In genomic region chr10:11192304-11193018, GRCh38 we compare ENCODE assay signal across 15 cellular contexts.
A peak's percentile ranks its signal among the peaks of the same experiment; 100 is the strongest.
DNase-seq lines count a peak whose midpoint lies in the region; ATAC-seq and TF ChIP-seq lines count a peak whose summit lies in the region.
"Had no signal": no experiment of that assay in that cellular context is flagged by ENCODE, and none has a peak within 500 bp of the region (broad histone marks: within the 10 kb centered on the region; RNA-seq: fewer than 3 reads in every experiment).

No MANE protein-coding gene starts in this region.

- H3K36me3 Mint-ChIP-seq in activated CD4-positive, alpha-beta T cell treated with anti-CD3 and anti-CD28 coated beads, Interleukin-2, amount 10 ng/mL, durations not matched to agents 24 days and 14 days (ENCODE audit: low read depth): peaks cover 78% of the 10 kb centered on the region
- H3K36me3 Mint-ChIP-seq in activated naive CD8-positive, alpha-beta T cell treated with anti-CD3 and anti-CD28 coated beads, Interleukin-2, amount 10 ng/mL, durations not matched to agents 7 days and 5 days: peaks cover 70% of the 10 kb centered on the region
- peaks cover 24 to 63% (median 46%) of the 10 kb centered on the region in 3 donors for H3K36me3 Mint-ChIP-seq in immature natural killer cell
- H3K36me3 Mint-ChIP-seq in stimulated activated memory B cell treated with anti-CD40 and anti-IgM and Interleukin-4, amounts not matched to agents 10 μg/mL and 1 μg/mL and 100 μg/mL, for 72 hours: peaks cover 69% of the 10 kb centered on the region
- H3K36me3 Mint-ChIP-seq: type B pancreatic cell had no signal

- peaks cover 4 to 18% (median 8%) of the 10 kb centered on the region in 4 donors for H3K36me3 ChIP-seq in stomach
- H3K36me3 ChIP-seq: right lobe of liver had no signal

- intact Hi-C loops in activated CD4-positive, alpha-beta T cell treated with anti-CD3 and anti-CD28 coated beads, Interleukin-2, amount 10 ng/mL, durations not matched to agents 24 days and 14 days (cut with micrococcal nuclease): no loop called here
- intact Hi-C loops in stomach (cut with DNase I; ENCODE audit: low total_unique reads): no loop called here

- ATAC-seq in activated naive CD8-positive, alpha-beta T cell treated with anti-CD3 and anti-CD28 coated beads, Interleukin-2, amount 10 ng/mL, durations not matched to agents 7 days and 5 days (ENCODE audit: low read depth): no peak
- ATAC-seq in stimulated activated memory B cell treated with anti-CD40 and anti-IgM and Interleukin-4, amounts not matched to agents 10 μg/mL and 1 μg/mL and 100 μg/mL, for 72 hours: no peak
- ATAC-seq in HG02623 (IDR thresholded peaks at IDR 0.05; ENCODE audit: unreplicated experiment): no peak

- POLR2A ChIA-PET in activated naive CD8-positive, alpha-beta T cell treated with anti-CD3 and anti-CD28 coated beads, Interleukin-2, amount 10 ng/mL, durations not matched to agents 7 days and 5 days (lab: Charles Lee): interaction anchor here (0.7 to 1.7 kb wide), 2 partner anchors 11 to 14 kb away, joined by 3 to 6 read pairs; no protein-coding TSS in a partner anchor

- no peaks in the 10 kb centered on the region for H3K9me3 ChIP-seq in stomach
- H3K9me3 ChIP-seq: right lobe of liver had no signal

- no peak for DNase-seq in activated CD4-positive, alpha-beta T cell treated with anti-CD3 and anti-CD28 coated beads, Interleukin-2, amount 10 ng/mL, durations not matched to agents 24 days and 14 days
- DNase-seq in activated CD4-positive, alpha-beta T cell treated with anti-CD3 and anti-CD28 coated beads, Interleukin-2, amount 50 U/mL, for 48 hours: no peak
- DNase-seq in activated naive CD8-positive, alpha-beta T cell treated with anti-CD3 and anti-CD28 coated beads, Interleukin-2, amount 10 ng/mL, durations not matched to agents 7 days and 5 days: no peak
- DNase-seq in immature natural killer cell (no peak), stomach (no peak), HUDEP-2 (lab: John Stamatoyannopoulos, UW; ENCODE audit: unreplicated experiment in 76 of 76) (no peak)
- DNase-seq: 8988T; activated CD8-positive, alpha-beta memory T cell treated with anti-CD3 and anti-CD28 coated beads, Interleukin-2, amount 50 U/mL, for 4 hours; NCI-H1092; NCI-H446; PC-9; right lobe of liver had no signal

- peaks cover 4 to 78% (median 28%) of the 10 kb centered on the region in 4 donors for H3K4me1 ChIP-seq in stomach
- H3K4me1 ChIP-seq: right lobe of liver had no signal

- no peaks in the 10 kb centered on the region for H3K9me3 Mint-ChIP-seq in activated CD4-positive, alpha-beta T cell treated with anti-CD3 and anti-CD28 coated beads, Interleukin-2, amount 10 ng/mL, durations not matched to agents 24 days and 14 days
- no peaks in the 10 kb centered on the region for H3K9me3 Mint-ChIP-seq in activated naive CD8-positive, alpha-beta T cell treated with anti-CD3 and anti-CD28 coated beads, Interleukin-2, amount 10 ng/mL, durations not matched to agents 7 days and 5 days
- H3K9me3 Mint-ChIP-seq in immature natural killer cell: no peaks in the 10 kb centered on the region
- no peaks in the 10 kb centered on the region for H3K9me3 Mint-ChIP-seq in stimulated activated memory B cell treated with anti-CD40 and anti-IgM and Interleukin-4, amounts not matched to agents 10 μg/mL and 1 μg/mL and 100 μg/mL, for 72 hours
- H3K9me3 Mint-ChIP-seq: type B pancreatic cell had no signal

- peak overlapping the region; percentile 87 for H3K27ac Mint-ChIP-seq in activated CD4-positive, alpha-beta T cell treated with anti-CD3 and anti-CD28 coated beads, Interleukin-2, amount 10 ng/mL, durations not matched to agents 24 days and 14 days
- H3K27ac Mint-ChIP-seq in activated naive CD8-positive, alpha-beta T cell treated with anti-CD3 and anti-CD28 coated beads, Interleukin-2, amount 10 ng/mL, durations not matched to agents 7 days and 5 days: peak overlapping the region; percentile 62
- H3K27ac Mint-ChIP-seq in immature natural killer cell: peak overlapping the region in 4 of 6 donors; percentile 87 to 92 (median 89)
- peak overlapping the region; percentile 97 for H3K27ac Mint-ChIP-seq in stimulated activated memory B cell treated with anti-CD40 and anti-IgM and Interleukin-4, amounts not matched to agents 10 μg/mL and 1 μg/mL and 100 μg/mL, for 72 hours
- H3K27ac Mint-ChIP-seq: type B pancreatic cell had no signal

- H3K4me3 Mint-ChIP-seq in activated CD4-positive, alpha-beta T cell treated with anti-CD3 and anti-CD28 coated beads, Interleukin-2, amount 10 ng/mL, durations not matched to agents 24 days and 14 days: no peak overlapping the region
- peak overlapping the region; percentile 6 for H3K4me3 Mint-ChIP-seq in activated naive CD8-positive, alpha-beta T cell treated with anti-CD3 and anti-CD28 coated beads, Interleukin-2, amount 10 ng/mL, durations not matched to agents 7 days and 5 days
- peak overlapping the region; percentile 36 to 82 (median 72) for H3K4me3 Mint-ChIP-seq in immature natural killer cell
- no peak overlapping the region for H3K4me3 Mint-ChIP-seq in stimulated activated memory B cell treated with anti-CD40 and anti-IgM and Interleukin-4, amounts not matched to agents 10 μg/mL and 1 μg/mL and 100 μg/mL, for 72 hours
- H3K4me3 Mint-ChIP-seq: type B pancreatic cell had no signal

- no peak for TF ChIP-seq POLR2A in stomach (IDR thresholded peaks at IDR 0.05)

- H3K27me3 Mint-ChIP-seq in activated CD4-positive, alpha-beta T cell treated with anti-CD3 and anti-CD28 coated beads, Interleukin-2, amount 10 ng/mL, durations not matched to agents 24 days and 14 days: no peaks in the 10 kb centered on the region
- H3K27me3 Mint-ChIP-seq in activated naive CD8-positive, alpha-beta T cell treated with anti-CD3 and anti-CD28 coated beads, Interleukin-2, amount 10 ng/mL, durations not matched to agents 7 days and 5 days: no peaks in the 10 kb centered on the region
- H3K27me3 Mint-ChIP-seq in immature natural killer cell (ENCODE audit: low read depth in 3 of 3): peaks cover 0 to 39% (median 8%) of the 10 kb centered on the region in 3 donors
- H3K27me3 Mint-ChIP-seq in stimulated activated memory B cell treated with anti-CD40 and anti-IgM and Interleukin-4, amounts not matched to agents 10 μg/mL and 1 μg/mL and 100 μg/mL, for 72 hours: no peaks in the 10 kb centered on the region

- TF ChIP-seq EP300 in stomach (IDR thresholded peaks at IDR 0.05): no peak

- H3K4me3 ChIP-seq in stomach: no peak overlapping the region
- H3K4me3 ChIP-seq: PC-9, right lobe of liver had no signal

- no peaks in the 10 kb centered on the region for H3K27me3 ChIP-seq in stomach
- H3K27me3 ChIP-seq: right lobe of liver had no signal

- peak overlapping the region in 2 of 5 donors; percentile 14 to 44 for H3K27ac ChIP-seq in stomach
- H3K27ac ChIP-seq: PC-9, right lobe of liver had no signal

- WGBS in stomach, 5 donors: 68 to 84% (median 75%) methylated on average over 9 to 11 of the region's 11 CpGs

- H3K4me1 Mint-ChIP-seq in activated CD4-positive, alpha-beta T cell treated with anti-CD3 and anti-CD28 coated beads, Interleukin-2, amount 10 ng/mL, durations not matched to agents 24 days and 14 days: peaks cover 82% of the 10 kb centered on the region
- peaks cover 74% of the 10 kb centered on the region for H3K4me1 Mint-ChIP-seq in activated naive CD8-positive, alpha-beta T cell treated with anti-CD3 and anti-CD28 coated beads, Interleukin-2, amount 10 ng/mL, durations not matched to agents 7 days and 5 days
- peaks cover 0 to 99% of the 10 kb centered on the region in 2 donors for H3K4me1 Mint-ChIP-seq in immature natural killer cell
- H3K4me1 Mint-ChIP-seq in stimulated activated memory B cell treated with anti-CD40 and anti-IgM and Interleukin-4, amounts not matched to agents 10 μg/mL and 1 μg/mL and 100 μg/mL, for 72 hours: peaks cover 95% of the 10 kb centered on the region

- no peak for TF ChIP-seq CTCF in stomach (IDR thresholded peaks at IDR 0.05)

Comparison
In these comparisons a context has a peak if more than half of its experiments do, and no peak if none do; other contexts are left out.
1. H3K4me3 Mint-ChIP-seq: peak in activated naive CD8-positive, alpha-beta T cell treated with anti-CD3 and anti-CD28 coated beads, Interleukin-2, amount 10 ng/mL, durations not matched to agents 7 days and 5 days (single experiment) and immature natural killer cell (5 of 5); none in activated CD4-positive, alpha-beta T cell treated with anti-CD3 and anti-CD28 coated beads, Interleukin-2, amount 10 ng/mL, durations not matched to agents 24 days and 14 days (single experiment) and stimulated activated memory B cell treated with anti-CD40 and anti-IgM and Interleukin-4, amounts not matched to agents 10 μg/mL and 1 μg/mL and 100 μg/mL, for 72 hours (single experiment).
2. Peak in every context shown above with its lines, with median percentiles within 50 percentile points of each other: H3K27ac Mint-ChIP-seq.